ENCODE assay signal across 7 cellular contexts in genomic region chr16:19375561-19376158, GRCh38. TPM values are rescaled to one million over a fixed set of nuclear protein-coding genes. Genes with fewer than 3 reads are reported as not detected.
A peak's percentile ranks its signal among the peaks of the same experiment; 100 is the strongest.
DNase-seq lines count a peak whose midpoint lies in the region; ATAC-seq, FAIRE-seq and TF ChIP-seq lines count a peak whose summit lies in the region.

No MANE protein-coding gene starts in this region.

- peak; percentile 98 for TF ChIP-seq CTCF in endodermal cell (conservative IDR thresholded peaks at IDR 0.05)
- peak; percentile 92 for TF ChIP-seq CTCF in mesothelial cell of epicardium (IDR thresholded peaks at IDR 0.05; ENCODE audit: unreplicated experiment)
- peak; percentile 72 to 95 (median 88) for TF ChIP-seq CTCF in thyroid gland (IDR thresholded peaks at IDR 0.05)

- H3K36me3 Mint-ChIP-seq in endodermal cell (ENCODE audit: low read depth), result no peaks in the 10 kb centered on the region
- no peaks in the 10 kb centered on the region for H3K36me3 Mint-ChIP-seq in mesothelial cell of epicardium

- 52% methylated on average over 4 of the region's 4 CpGs; no CpG with 5 or more reads in 1 of the 2 experiments for WGBS in endodermal cell (ENCODE audit: insufficient coverage in 1 of 2, insufficient read length in 1 of 2), 2 experiments
- 36 to 41% methylated on average over 4 of the region's 4 CpGs for WGBS in thyroid gland, 2 donors

- H3K9me3 Mint-ChIP-seq in endodermal cell, result peaks cover 6% of the 10 kb centered on the region
- no peaks in the 10 kb centered on the region for H3K9me3 Mint-ChIP-seq in mesothelial cell of epicardium

- peaks cover 3% of the 10 kb centered on the region for H3K4me1 ChIP-seq in endodermal cell (ENCODE audit: control insufficient read depth, insufficient read depth, low read length)
- peaks cover 13 to 14% of the 10 kb centered on the region in 2 donors for H3K4me1 ChIP-seq in thyroid gland

- TF ChIP-seq POLR2A in thyroid gland (IDR thresholded peaks at IDR 0.05), result no peak
- TF ChIP-seq POLR2A in GM18505 (IDR thresholded peaks at IDR 0.05; ENCODE audit: borderline replicate concordance, extremely low read depth, insufficient read depth, insufficient read length), result no peak

- ATAC-seq in GM18505 (IDR thresholded peaks at IDR 0.05; ENCODE audit: unreplicated experiment), result no peak

- H3K9ac ChIP-seq in endodermal cell (ENCODE audit: extremely low read depth, low read length, poor library complexity, severe bottlenecking), result no peak overlapping the region

- H3K27me3 Mint-ChIP-seq in endodermal cell (ENCODE audit: insufficient read depth) (no peaks in the 10 kb centered on the region), mesothelial cell of epicardium (ENCODE audit: low read depth) (no peaks in the 10 kb centered on the region)

- H3K27ac ChIP-seq in endodermal cell (ENCODE audit: low read depth, low read length) (no peak overlapping the region), thyroid gland (no peak overlapping the region)

- peaks cover 8% of the 10 kb centered on the region for H3K4me1 Mint-ChIP-seq in endodermal cell
- no peaks in the 10 kb centered on the region for H3K4me1 Mint-ChIP-seq in mesothelial cell of epicardium

- no peak overlapping the region for H3K4me3 ChIP-seq in endodermal cell (ENCODE audit: low read length)
- H3K4me3 ChIP-seq in thyroid gland (replicated peaks in 1 of 3), result no peak overlapping the region

- no peaks in the 10 kb centered on the region for H3K36me3 ChIP-seq in endodermal cell (ENCODE audit: control insufficient read depth, insufficient read depth, low read length)
- H3K36me3 ChIP-seq in thyroid gland, result no peaks in the 10 kb centered on the region

- H3K27me3 ChIP-seq in endodermal cell (ENCODE audit: control insufficient read depth, insufficient read depth, low read length, poor library complexity, severe bottlenecking) (no peaks in the 10 kb centered on the region), thyroid gland (no peaks in the 10 kb centered on the region)

- FAIRE-seq in G401.6 (lab: Jason Lieb, UNC), result peak; percentile 27

- H3K4me3 Mint-ChIP-seq in endodermal cell (no peak overlapping the region), mesothelial cell of epicardium (no peak overlapping the region)

- H3K9me3 ChIP-seq in endodermal cell (ENCODE audit: control insufficient read depth, low read length) (no peaks in the 10 kb centered on the region), thyroid gland (no peaks in the 10 kb centered on the region)

- H3K27ac Mint-ChIP-seq in endodermal cell (no peak overlapping the region), mesothelial cell of epicardium (no peak overlapping the region)

- intact Hi-C loops in thyroid gland (cut with DNase I), result loop anchor here (5.0 kb wide), 1 partner anchor 288 kb away; no protein-coding TSS in a partner anchor

- DNase-seq in M059J (ENCODE audit: low read depth) (peak; percentile 31), SKM-1 (lab: John Stamatoyannopoulos, UW; ENCODE audit: unreplicated experiment) (peak; percentile 16), endodermal cell (peak; percentile 74), mesothelial cell of epicardium (ENCODE audit: low spot score in 2 of 2, unreplicated experiment in 2 of 2) (peak in 1 of 2 experiments; percentile 47), thyroid gland (peak; percentile 43 to 50)

RNA-seq across cellular contexts. Expression of gene TMC5, which starts 42.0 kb away (rescaled TPM):
- 0.15 TPM in 1 of 2 replicates, not detected in the other for total RNA-seq in M059J (2014; rRNA removed; shearing (Covaris generic))
- total RNA-seq in endodermal cell (1 to 10 TPM; 1.3 to 2.2 TPM), mesothelial cell of epicardium (1.4 to 2.2 TPM (median 1.6 TPM) in 3 replicates), thyroid gland (1 to 10 TPM in 3 of 4 donors, under 1 TPM in 1; 0.29 to 4.0 (median 1.4) TPM)
- 0.68 TPM for polyA plus RNA-seq in endodermal cell (2013, experiment 1 of 2)
- polyA plus RNA-seq in endodermal cell (2013, experiment 2 of 2), result 0.66 TPM
